In genomic region chr14:53391631-53392030, GRCh38 we compare ENCODE assay signal across 18 cellular contexts.
DNase-seq lines count a peak whose midpoint lies in the region; ATAC-seq and TF ChIP-seq lines count a peak whose summit lies in the region.
"Had no signal": no experiment of that assay in that cellular context is flagged by ENCODE, and none has a peak within 500 bp of the region (broad histone marks: within the 10 kb centered on the region; RNA-seq: fewer than 3 reads in every experiment).

No MANE protein-coding gene starts in this region.

- TF ChIP-seq CTCF in epithelial cell of esophagus (IDR thresholded peaks at IDR 0.05; ENCODE audit: insufficient read depth, low read depth, low read length, missing control alignments) (no peak), osteoblast (IDR thresholded peaks at IDR 0.05; ENCODE audit: extremely low read depth, low read depth, low read length) (no peak), GM13976 (IDR thresholded peaks at IDR 0.05; ENCODE audit: borderline replicate concordance, control extremely low read depth, extremely low read depth, insufficient read depth, missing control alignments) (no peak)

- H3K27me3 ChIP-seq in osteoblast (ENCODE audit: insufficient read depth, low read length), result no peaks in the 10 kb centered on the region
- H3K27me3 ChIP-seq: body of pancreas, right atrium auricular region had no signal

- H3K79me2 ChIP-seq in osteoblast (ENCODE audit: insufficient read depth, low read length), result no peaks in the 10 kb centered on the region

- no peaks in the 10 kb centered on the region for H4K20me1 ChIP-seq in osteoblast (ENCODE audit: insufficient read depth, low read length)

- H3K36me3 ChIP-seq in osteoblast (ENCODE audit: insufficient read depth, low read length), result no peaks in the 10 kb centered on the region
- H3K36me3 ChIP-seq: lower lobe of right lung, right atrium auricular region had no signal

- DNase-seq in EL (peak; percentile 89), RKO (ENCODE audit: low spot score) (peak; percentile 39), epithelial cell of esophagus (ENCODE audit: low read depth) (peak; percentile 96), osteoblast (ENCODE audit: insufficient read length, low spot score, missing footprints) (peak; percentile 76), NOMO-1 treated with DMSO at 0.1 percent for 48 hours (lab: John Stamatoyannopoulos, UW; ENCODE audit: unreplicated experiment) (no peak), GM13976 (ENCODE audit: low spot score) (no peak)
- DNase-seq in activated effector memory CD4-positive, alpha-beta T cell treated with Interleukin-2 at 50 U/mL for 16 hours, result no peak
- DNase-seq: activated CD4-positive, alpha-beta T cell treated with anti-CD3 and anti-CD28 coated beads for 48 hours; body of pancreas; C1 segment of cervical spinal cord; effector memory CD4-positive, alpha-beta T cell; lower lobe of right lung; NCI-H1048; stimulated activated CD4-positive, alpha-beta T cell treated with anti-CD3 and anti-CD28 coated beads, Interleukin-4, amount 100 ng/mL, for 24 hours had no signal

- no peak overlapping the region for H2AFZ ChIP-seq in osteoblast (ENCODE audit: low read length)

- H3K4me1 ChIP-seq in osteoblast (ENCODE audit: insufficient read depth, low read length), result peaks cover 24% of the 10 kb centered on the region
- H3K4me1 ChIP-seq: body of pancreas, lower lobe of right lung, right atrium auricular region had no signal

- H3K4me2 ChIP-seq in osteoblast (ENCODE audit: insufficient read depth, low read length), result peak overlapping the region; percentile 10

- H3K9me3 ChIP-seq in osteoblast (ENCODE audit: low read depth, low read length), result no peaks in the 10 kb centered on the region

- H3K4me3 ChIP-seq in epithelial cell of esophagus (ENCODE audit: low read length) (no peak overlapping the region), osteoblast (ENCODE audit: insufficient read depth, low read length) (no peak overlapping the region)
- H3K4me3 ChIP-seq: body of pancreas, lower lobe of right lung, right atrium auricular region had no signal

- peak overlapping the region; percentile 73 for H3K27ac ChIP-seq in osteoblast (ENCODE audit: low read depth, low read length)
- H3K27ac ChIP-seq: body of pancreas, lower lobe of right lung, right atrium auricular region had no signal

- ATAC-seq in GM19397 (IDR thresholded peaks at IDR 0.05; ENCODE audit: unreplicated experiment), result no peak
- ATAC-seq: body of pancreas; lower lobe of right lung; natural killer cell treated with Interleukin-12 subunit alpha and Interleukin-12 subunit beta and Interleukin-15 and Interleukin-18, amount 100 ng/mL, for 72 hours; stimulated activated effector memory CD8-positive, alpha-beta T cell treated with anti-CD3 and anti-CD28 coated beads, Interleukin-12 subunit alpha, Interleukin-12 subunit beta, amount 100 ng/mL, for 72 hours had no signal

- in situ Hi-C loops in GM13976 (cut with MboI; ENCODE audit: low sequenced_read_pairs, unreplicated experiment), result no loop called here

Comparison
In these comparisons a context has a peak if more than half of its experiments do, and no peak if none do; other contexts are left out.
1. DNase-seq: peak in EL (single experiment), RKO (single experiment), epithelial cell of esophagus (single experiment) and osteoblast (single experiment); none in NOMO-1 treated with DMSO at 0.1 percent for 48 hours (single experiment), GM13976 (single experiment) and activated effector memory CD4-positive, alpha-beta T cell treated with Interleukin-2 at 50 U/mL for 16 hours (single experiment).